In the genomic region with DNA sequence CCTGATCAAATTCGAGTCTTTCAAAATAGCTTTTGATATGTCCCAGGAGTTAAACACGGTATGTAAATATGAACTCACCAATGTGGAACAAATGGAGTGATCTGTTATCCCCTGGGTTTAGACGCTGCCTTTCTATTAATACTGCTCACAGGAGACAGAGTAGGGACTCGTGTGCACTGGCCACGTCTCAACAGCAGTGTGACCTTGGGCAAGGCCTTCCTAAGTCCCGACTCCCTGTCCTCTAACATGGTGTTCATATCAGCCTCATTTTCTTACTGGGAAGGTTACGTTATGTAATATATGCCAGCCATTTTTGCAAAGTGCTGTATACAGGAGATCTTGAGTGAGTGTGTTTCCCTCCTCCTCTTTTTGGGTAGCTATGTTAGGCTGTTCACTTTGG, we compare ENCODE assay signal across 10 cellular contexts. TPM values are rescaled to one million over a fixed set of nuclear protein-coding genes. Genes with fewer than 3 reads are reported as not detected.
DNase-seq lines count a peak whose midpoint lies in the region; FAIRE-seq and TF ChIP-seq lines count a peak whose summit lies in the region.
"Had no signal": no experiment of that assay in that cellular context is flagged by ENCODE, and none has a peak within 500 bp of the region (broad histone marks: within the 10 kb centered on the region; RNA-seq: fewer than 3 reads in every experiment).

No MANE protein-coding gene starts in this region.

- POLR2A ChIA-PET in OCI-LY7 (lab: Charles Lee) = interaction anchor here (0.6 to 1.0 kb wide), 6 partner anchors 9 to 139 kb away, joined by 3 to 7 read pairs (median 3); a partner anchor contains a TSS
- POLR2A ChIA-PET in endothelial cell of umbilical vein (lab: Charles Lee) = interaction anchor here (1.1 kb wide), 1 partner anchor 9 kb away, joined by 4 read pairs; a partner anchor contains a TSS
- POLR2A ChIA-PET in HEK293T (lab: Yijun Ruan, JAX) = interaction anchor here (1.0 kb wide), 1 partner anchor 9 kb away, joined by 3 read pairs; a partner anchor contains a TSS

- H3K79me2 ChIP-seq in OCI-LY7 (ENCODE audit: insufficient read depth, low read depth, low read length) = peaks cover 84% of the 10 kb centered on the region
- peaks cover 77% of the 10 kb centered on the region for H3K79me2 ChIP-seq in endothelial cell of umbilical vein (ENCODE audit: control insufficient read depth, insufficient read depth, low read length)
- peaks cover 96% of the 10 kb centered on the region for H3K79me2 ChIP-seq in neural progenitor cell (ENCODE audit: low read depth)

- peak overlapping the region; percentile 98 for H3K4me3 Mint-ChIP-seq in neural progenitor cell

- H3K9ac ChIP-seq in endothelial cell of umbilical vein (replicated peaks; ENCODE audit: extremely low read depth, insufficient read depth, low read length) (no peak overlapping the region), neural progenitor cell (no peak overlapping the region)

- H3K27me3 ChIP-seq in GM06990 (replicated peaks; ENCODE audit: control insufficient read depth, insufficient read depth, low read length) (no peaks in the 10 kb centered on the region), endothelial cell of umbilical vein (ENCODE audit: control insufficient read depth in 2 of 2, insufficient read depth in 2 of 2, low read length in 2 of 2) (no peaks in the 10 kb centered on the region), neural progenitor cell (no peaks in the 10 kb centered on the region)

- DNase-seq in GM06990 (ENCODE audit: extremely low read depth, insufficient read length) = no peak
- no peak for DNase-seq in OCI-LY7 (ENCODE audit: low spot score)
- no peak for DNase-seq in endothelial cell of umbilical vein (ENCODE audit: low read depth, low spot score)
- no peak for DNase-seq in neural progenitor cell (ENCODE audit: low spot score)
- DNase-seq in HEK293T (ENCODE audit: extremely low spot score) = no peak
- DNase-seq in DMS 273 (lab: John Stamatoyannopoulos, UW; ENCODE audit: unreplicated experiment) = no peak
- no peak for DNase-seq in NCI-H2196 (lab: John Stamatoyannopoulos, UW; ENCODE audit: unreplicated experiment)
- no peak for DNase-seq in NCI-H2107 treated with DMSO at 0.1 percent for 48 hours (lab: John Stamatoyannopoulos, UW; ENCODE audit: unreplicated experiment)
- DNase-seq: hypothalamus had no signal

- peaks cover 6% of the 10 kb centered on the region for H3K27me3 Mint-ChIP-seq in neural progenitor cell (ENCODE audit: insufficient read depth, low read depth)

- H3K9me3 ChIP-seq in OCI-LY7 (ENCODE audit: low read length) (no peaks in the 10 kb centered on the region), endothelial cell of umbilical vein (replicated peaks; ENCODE audit: control insufficient read depth, insufficient read depth, low read length) (no peaks in the 10 kb centered on the region), neural progenitor cell (ENCODE audit: low read depth) (no peaks in the 10 kb centered on the region)

- no peak overlapping the region for H3K27ac Mint-ChIP-seq in neural progenitor cell

- no peaks in the 10 kb centered on the region for H3K9me2 ChIP-seq in OCI-LY7 (ENCODE audit: insufficient read depth, low read length)

- H2AFZ ChIP-seq in OCI-LY7 (ENCODE audit: low read length) (no peak overlapping the region), endothelial cell of umbilical vein (ENCODE audit: low read depth, low read length) (no peak overlapping the region), neural progenitor cell (replicated peaks) (no peak overlapping the region)

- no peak for TF ChIP-seq POLR2A in endothelial cell of umbilical vein (IDR thresholded peaks at IDR 0.05; ENCODE audit: low read depth, low read length)

- H3K4me2 ChIP-seq in OCI-LY7 (ENCODE audit: low read length) (peak overlapping the region; percentile 95), endothelial cell of umbilical vein (ENCODE audit: insufficient read depth, low read length) (peak overlapping the region; percentile 84), neural progenitor cell (peak overlapping the region; percentile 85)

- H3K27ac ChIP-seq in OCI-LY7 (ENCODE audit: low read depth, low read length, poor library complexity, severe bottlenecking) (no peak overlapping the region), endothelial cell of umbilical vein (ENCODE audit: insufficient read depth, low read depth, low read length) (no peak overlapping the region), neural progenitor cell (no peak overlapping the region)

- H3F3A ChIP-seq in neural progenitor cell (ENCODE audit: low read depth) = peaks cover 10% of the 10 kb centered on the region

- peak; percentile 26 for FAIRE-seq in endothelial cell of umbilical vein (lab: Jason Lieb, UNC)

- CTCF ChIA-PET in OCI-LY7 (lab: Charles Lee; ENCODE audit: unreplicated experiment) (no interaction called here), endothelial cell of umbilical vein (lab: Charles Lee) (no interaction called here), HEK293T (lab: Yijun Ruan, JAX) (no interaction called here)

- H4K20me1 ChIP-seq in OCI-LY7 (ENCODE audit: insufficient read depth, low read length) (peaks cover 31% of the 10 kb centered on the region), endothelial cell of umbilical vein (replicated peaks; ENCODE audit: control insufficient read depth, extremely low read depth, insufficient read depth, low read length) (no peaks in the 10 kb centered on the region), neural progenitor cell (ENCODE audit: low read depth) (peaks cover 36% of the 10 kb centered on the region)

- dilution Hi-C loops in endothelial cell of umbilical vein (cut with MboI; ENCODE audit: extremely low pct_ligation_motif_present, low sequenced_read_pairs) = no loop called here

- H3K4me1 Mint-ChIP-seq in neural progenitor cell = peaks cover 33% of the 10 kb centered on the region

- peaks cover 5% of the 10 kb centered on the region for H3K36me3 Mint-ChIP-seq in neural progenitor cell

- H3K4me3 ChIP-seq in GM06990 (replicated peaks; ENCODE audit: low read depth, low read length) (peak overlapping the region; percentile 98), OCI-LY7 (ENCODE audit: low read depth, low read length, poor library complexity, severe bottlenecking) (peak overlapping the region; percentile 80), endothelial cell of umbilical vein (replicated peaks in 1 of 3; ENCODE audit: insufficient read depth in 1 of 3, low read depth in 1 of 3, low read length in 3 of 3) (peak overlapping the region in 1 of 3 experiments; percentile 75), neural progenitor cell (peak overlapping the region; percentile 90)

- H3K4me1 ChIP-seq in OCI-LY7 (ENCODE audit: insufficient read depth, low read length, poor library complexity, severe bottlenecking) = peaks cover 46% of the 10 kb centered on the region
- peaks cover 44% of the 10 kb centered on the region for H3K4me1 ChIP-seq in endothelial cell of umbilical vein (ENCODE audit: control insufficient read depth, extremely low read depth, insufficient read depth, low read length)
- peaks cover 19% of the 10 kb centered on the region for H3K4me1 ChIP-seq in neural progenitor cell

- intact Hi-C loops in OCI-LY7 (cut with micrococcal nuclease; ENCODE audit: unreplicated experiment) = no loop called here
- intact Hi-C loops in endothelial cell of umbilical vein (cut with micrococcal nuclease) = no loop called here

- no peaks in the 10 kb centered on the region for H3K9me1 ChIP-seq in endothelial cell of umbilical vein (replicated peaks; ENCODE audit: control insufficient read depth, extremely low read depth, insufficient read depth, low read length)

- H3K36me3 ChIP-seq in GM06990 (ENCODE audit: control insufficient read depth, insufficient read depth, low read length) (no peaks in the 10 kb centered on the region), OCI-LY7 (ENCODE audit: insufficient read depth, low read length) (peaks cover 36% of the 10 kb centered on the region), endothelial cell of umbilical vein (ENCODE audit: control insufficient read depth in 2 of 2, extremely low read depth in 1 of 2, insufficient read depth in 2 of 2, low read length in 2 of 2) (no peaks in the 10 kb centered on the region), neural progenitor cell (no peaks in the 10 kb centered on the region)

- H3K9me3 Mint-ChIP-seq in neural progenitor cell = no peaks in the 10 kb centered on the region

- no TSS peak for BruUV-seq in OCI-LY7 (replicated peaks; lab: Mats Ljungman, UMichigan)
- BruUV-seq in endothelial cell of umbilical vein (replicated peaks; lab: Mats Ljungman, UMichigan) = no TSS peak

- no peak for TF ChIP-seq CTCF in GM06990 (IDR thresholded peaks at IDR 0.05; ENCODE audit: insufficient read depth, low read length, poor library complexity, severe bottlenecking)
- TF ChIP-seq CTCF in OCI-LY7 (conservative IDR thresholded peaks at IDR 0.05; ENCODE audit: low read length) = no peak
- TF ChIP-seq CTCF in endothelial cell of umbilical vein (IDR thresholded peaks at IDR 0.05; ENCODE audit: extremely low read depth in 1 of 2, insufficient read depth in 1 of 2, low read depth in 1 of 2, low read length in 2 of 2) = no peak
- no peak for TF ChIP-seq CTCF in neural progenitor cell (IDR thresholded peaks at IDR 0.05)

RNA-seq across cellular contexts. Expression of a gene that starts 1.8 kb away (rescaled TPM):
- 8.5 and 9.7 TPM in 2 replicates for total RNA-seq in OCI-LY7 (2014; rRNA removed; shearing (Covaris generic))
- total RNA-seq in OCI-LY7 (2022) (18.9 and 19.9 TPM in 2 replicates), endothelial cell of umbilical vein (25.5 and 26.4 TPM in 2 replicates), neural progenitor cell (ENCODE audit: low replicate concordance) (11.6 and 14.7 TPM in 2 replicates)
- polyA plus RNA-seq in endothelial cell of umbilical vein = 19.5 and 21.7 TPM in 2 replicates
- 16.8 and 17.3 TPM in 2 replicates for polyA plus RNA-seq in endothelial cell of umbilical vein (2011; cell fraction: cytosol; rRNA removed)
- polyA plus RNA-seq in endothelial cell of umbilical vein (2011; cell fraction: nucleus; rRNA removed) = 38.3 and 39.8 TPM in 2 replicates
- 17.1 and 18.3 TPM in 2 replicates for polyA plus RNA-seq in endothelial cell of umbilical vein (2012)
- polyA minus RNA-seq in endothelial cell of umbilical vein = 35.7 and 37.4 TPM in 2 replicates
- 5.9 TPM for polyA minus RNA-seq in endothelial cell of umbilical vein (2011; cell fraction: cytosol; rRNA and poly(A)+ RNA removed)
- 23.9 and 32.2 TPM in 2 replicates for polyA minus RNA-seq in endothelial cell of umbilical vein (2011; cell fraction: nucleus; rRNA and poly(A)+ RNA removed)

RNA-seq across cellular contexts. Expression of a gene that starts 9.1 kb away (rescaled TPM):
- total RNA-seq in OCI-LY7 (2014; rRNA removed; shearing (Covaris generic)) = 98.2 and 112 TPM in 2 replicates
- total RNA-seq in OCI-LY7 (2022) (105 and 106 TPM in 2 replicates), endothelial cell of umbilical vein (63.0 and 63.6 TPM in 2 replicates), neural progenitor cell (ENCODE audit: low replicate concordance) (117 and 168 TPM in 2 replicates)
- polyA plus RNA-seq in endothelial cell of umbilical vein = 31.4 and 42.2 TPM in 2 replicates
- 38.7 and 43.8 TPM in 2 replicates for polyA plus RNA-seq in endothelial cell of umbilical vein (2011; cell fraction: cytosol; rRNA removed)
- 62.7 and 90.7 TPM in 2 replicates for polyA plus RNA-seq in endothelial cell of umbilical vein (2011; cell fraction: nucleus; rRNA removed)
- 31.1 and 46.6 TPM in 2 replicates for polyA plus RNA-seq in endothelial cell of umbilical vein (2012)
- 32.6 and 36.6 TPM in 2 replicates for polyA minus RNA-seq in endothelial cell of umbilical vein
- 25.7 TPM for polyA minus RNA-seq in endothelial cell of umbilical vein (2011; cell fraction: cytosol; rRNA and poly(A)+ RNA removed)
- polyA minus RNA-seq in endothelial cell of umbilical vein (2011; cell fraction: nucleus; rRNA and poly(A)+ RNA removed) = 22.4 and 42.2 TPM in 2 replicates

RNA-seq across cellular contexts. Expression of a gene that starts 32.4 kb away (rescaled TPM):
- total RNA-seq in OCI-LY7 (2014; rRNA removed; shearing (Covaris generic)) = not detected in 2 replicates
- total RNA-seq in OCI-LY7 (2022) = not detected in 2 replicates
- total RNA-seq in endothelial cell of umbilical vein = not detected in 2 replicates
- polyA plus RNA-seq in endothelial cell of umbilical vein = not detected in 2 replicates
- not detected in 2 replicates for polyA plus RNA-seq in endothelial cell of umbilical vein (2011; cell fraction: cytosol; rRNA removed)
- not detected in 2 replicates for polyA plus RNA-seq in endothelial cell of umbilical vein (2011; cell fraction: nucleus; rRNA removed)
- not detected in 2 replicates for polyA plus RNA-seq in endothelial cell of umbilical vein (2012)
- not detected in 2 replicates for polyA minus RNA-seq in endothelial cell of umbilical vein
- not detected for polyA minus RNA-seq in endothelial cell of umbilical vein (2011; cell fraction: cytosol; rRNA and poly(A)+ RNA removed)
- not detected in 2 replicates for polyA minus RNA-seq in endothelial cell of umbilical vein (2011; cell fraction: nucleus; rRNA and poly(A)+ RNA removed)
- total RNA-seq in neural progenitor cell (ENCODE audit: low replicate concordance) = not detected in 2 replicates
- total RNA-seq: HT1080 had no signal
